In the genomic region with DNA sequence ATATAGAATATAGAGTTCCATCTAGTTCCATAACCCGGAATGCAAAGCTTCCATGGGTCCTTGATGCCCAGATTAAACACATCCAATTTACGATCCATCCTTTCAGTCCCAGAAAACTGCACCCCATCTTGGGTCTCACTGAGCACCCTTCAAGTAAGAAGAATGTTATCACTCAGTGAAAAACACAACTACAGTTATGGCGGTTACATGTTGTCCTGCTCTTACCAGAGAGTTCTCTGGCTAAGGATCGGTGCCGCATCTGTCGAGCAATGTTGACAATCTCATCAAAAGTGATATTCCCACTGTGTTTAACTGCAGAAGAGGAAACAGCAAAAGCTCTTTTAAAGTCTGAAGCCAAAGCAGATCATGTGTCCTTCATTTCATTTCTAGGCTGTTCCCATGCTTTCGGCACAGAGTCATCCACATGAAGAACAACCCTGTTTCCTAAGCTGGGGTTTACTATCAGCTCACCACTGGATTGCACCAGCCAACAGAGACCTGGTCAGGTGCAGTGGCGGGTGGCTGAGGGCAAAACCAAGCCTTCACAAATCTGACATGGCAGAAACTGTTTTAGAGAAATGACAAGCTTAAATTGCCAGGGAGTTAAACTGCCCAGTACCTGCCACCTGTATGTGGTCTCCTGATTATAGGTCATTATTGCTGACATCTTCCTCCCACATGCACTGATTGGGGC, we compare ENCODE assay signal across 9 cellular contexts. TPM values are rescaled to one million over a fixed set of nuclear protein-coding genes. Genes with fewer than 3 reads are reported as not detected.
DNase-seq lines count a peak whose midpoint lies in the region; ATAC-seq and TF ChIP-seq lines count a peak whose summit lies in the region.
"Had no signal": no experiment of that assay in that cellular context is flagged by ENCODE, and none has a peak within 500 bp of the region (broad histone marks: within the 10 kb centered on the region; RNA-seq: fewer than 3 reads in every experiment).

No MANE protein-coding gene starts in this region.

- peaks cover 25% of the 10 kb centered on the region for H3K79me2 ChIP-seq in SU-DHL-6 (ENCODE audit: insufficient read depth, low read length)

- TF ChIP-seq EP300 in gastroesophageal sphincter (IDR thresholded peaks at IDR 0.05) = no peak

- H3K4me1 Mint-ChIP-seq in stimulated activated naive B cell treated with anti-CD40 and anti-IgM and Interleukin-4, amounts not matched to agents 10 μg/mL and 1 μg/mL and 100 μg/mL, for 72 hours = peaks cover 27 to 52% of the 10 kb centered on the region in 2 donors

- no peaks in the 10 kb centered on the region for H3K27me3 ChIP-seq in SU-DHL-6 (ENCODE audit: low read length)
- no peaks in the 10 kb centered on the region for H3K27me3 ChIP-seq in gastroesophageal sphincter

- 83 to 95% methylated on average over 7 to 8 of the region's 8 CpGs for WGBS in gastroesophageal sphincter (ENCODE audit: low coverage in 1 of 2), 2 donors

- no peak overlapping the region for H2AFZ ChIP-seq in SU-DHL-6 (ENCODE audit: low read depth, low read length, severe bottlenecking)

- H3K4me3 ChIP-seq in SU-DHL-6 (ENCODE audit: insufficient read depth, low read length, poor library complexity, severe bottlenecking) (no peak overlapping the region), gastroesophageal sphincter (no peak overlapping the region)

- peaks cover 3 to 42% (median 20%) of the 10 kb centered on the region in 3 donors for H3K4me1 ChIP-seq in gastroesophageal sphincter

- no peaks in the 10 kb centered on the region for H3K9me3 ChIP-seq in SU-DHL-6 (ENCODE audit: insufficient read depth, low read length)
- no peaks in the 10 kb centered on the region for H3K9me3 ChIP-seq in gastroesophageal sphincter

- H3K27ac Mint-ChIP-seq in stimulated activated naive B cell treated with anti-CD40 and anti-IgM and Interleukin-4, amounts not matched to agents 10 μg/mL and 1 μg/mL and 100 μg/mL, for 72 hours = peak overlapping the region; percentile 99

- peaks cover 12 to 15% of the 10 kb centered on the region in 2 donors for H3K9me3 Mint-ChIP-seq in stimulated activated naive B cell treated with anti-CD40 and anti-IgM and Interleukin-4, amounts not matched to agents 10 μg/mL and 1 μg/mL and 100 μg/mL, for 72 hours

- H3F3A ChIP-seq in SU-DHL-6 (ENCODE audit: insufficient read depth) = peaks cover 70% of the 10 kb centered on the region

- peak overlapping the region; percentile 79 for H3K4me2 ChIP-seq in SU-DHL-6 (ENCODE audit: low read depth, low read length, poor library complexity, severe bottlenecking)

- H3K36me3 Mint-ChIP-seq in stimulated activated naive B cell treated with anti-CD40 and anti-IgM and Interleukin-4, amounts not matched to agents 10 μg/mL and 1 μg/mL and 100 μg/mL, for 72 hours = peaks cover 75 to 86% of the 10 kb centered on the region in 2 donors

- no peak overlapping the region for H3K9ac ChIP-seq in SU-DHL-6 (ENCODE audit: low read length)

- H4K20me1 ChIP-seq in SU-DHL-6 (ENCODE audit: low read depth, low read length) = peaks cover 11% of the 10 kb centered on the region; the same call in 1 of the 2 replicates

- no peak for ATAC-seq in stimulated activated naive B cell treated with anti-CD40 and anti-IgM and Interleukin-4, amounts not matched to agents 10 μg/mL and 1 μg/mL and 100 μg/mL, for 72 hours (replicated peaks)
- ATAC-seq in gastroesophageal sphincter (no peak), HG03025 (IDR thresholded peaks at IDR 0.05; ENCODE audit: low FRiP score, unreplicated experiment) (no peak)

- no peak for TF ChIP-seq POLR2A in gastroesophageal sphincter (IDR thresholded peaks at IDR 0.05)

- peaks cover 38% of the 10 kb centered on the region for H3K36me3 ChIP-seq in SU-DHL-6 (ENCODE audit: low read length)
- peaks cover 0 to 67% of the 10 kb centered on the region in 2 donors for H3K36me3 ChIP-seq in gastroesophageal sphincter

- H3K27ac ChIP-seq in SU-DHL-6 (ENCODE audit: low read depth, low read length) (no peak overlapping the region), epithelial cell of prostate (peak overlapping the region; percentile 96), gastroesophageal sphincter (peak overlapping the region in 2 of 4 donors; percentile 2 to 98)

- DNase-seq in activated CD8-positive, alpha-beta memory T cell treated with anti-CD3 and anti-CD28 coated beads for 24 hours = peak; percentile 64
- no peak for DNase-seq in activated CD8-positive, alpha-beta memory T cell treated with anti-CD3 and anti-CD28 coated beads, Interleukin-2, amount 50 U/mL, for 4 hours
- DNase-seq in epithelial cell of prostate (ENCODE audit: low read depth, low spot score) (no peak), NCI-H187 (lab: John Stamatoyannopoulos, UW) (no peak)
- DNase-seq in stimulated activated naive B cell treated with anti-CD40 and anti-IgM and Interleukin-4, amounts not matched to agents 10 μg/mL and 1 μg/mL and 100 μg/mL, for 72 hours = no peak
- DNase-seq: NCI-H1694 had no signal

- no peaks in the 10 kb centered on the region for H3K9me2 ChIP-seq in SU-DHL-6 (replicated peaks; ENCODE audit: insufficient read depth, low read length)

- no peaks in the 10 kb centered on the region for H3K27me3 Mint-ChIP-seq in stimulated activated naive B cell treated with anti-CD40 and anti-IgM and Interleukin-4, amounts not matched to agents 10 μg/mL and 1 μg/mL and 100 μg/mL, for 72 hours

- TF ChIP-seq CTCF in SU-DHL-6 (IDR thresholded peaks at IDR 0.05; ENCODE audit: insufficient read depth, low read length, poor library complexity, severe bottlenecking) = no peak
- TF ChIP-seq CTCF in gastroesophageal sphincter (IDR thresholded peaks at IDR 0.05) = no peak

- H3K4me3 Mint-ChIP-seq in stimulated activated naive B cell treated with anti-CD40 and anti-IgM and Interleukin-4, amounts not matched to agents 10 μg/mL and 1 μg/mL and 100 μg/mL, for 72 hours = peak overlapping the region; percentile 95 to 97

RNA-seq across cellular contexts. Expression of a gene that starts 2.9 kb away (rescaled TPM):
- total RNA-seq in gastroesophageal sphincter = 1,000 to 10,000 TPM in 3 of 4 donors, 100 to 1,000 TPM in 1; 879 to 2,906 (median 1,722) TPM

RNA-seq across cellular contexts. Expression of a gene that starts 3.1 kb away (rescaled TPM):
- total RNA-seq in gastroesophageal sphincter = 10 to 100 TPM; 15.5 to 26.5 (median 20.2) TPM

RNA-seq across cellular contexts. Expression of a gene that starts 24.1 kb away (rescaled TPM):
- total RNA-seq in gastroesophageal sphincter = 10 to 100 TPM in 3 of 4 donors, 1 to 10 TPM in 1; 5.3 to 16.3 (median 12.7) TPM

RNA-seq across cellular contexts. Expression of a gene that starts 51.3 kb away (rescaled TPM):
- 10 to 100 TPM; 23.7 to 40.2 (median 29.8) TPM for total RNA-seq in gastroesophageal sphincter
